9 cellular contexts compared by ENCODE assay signal in the genomic region with DNA sequence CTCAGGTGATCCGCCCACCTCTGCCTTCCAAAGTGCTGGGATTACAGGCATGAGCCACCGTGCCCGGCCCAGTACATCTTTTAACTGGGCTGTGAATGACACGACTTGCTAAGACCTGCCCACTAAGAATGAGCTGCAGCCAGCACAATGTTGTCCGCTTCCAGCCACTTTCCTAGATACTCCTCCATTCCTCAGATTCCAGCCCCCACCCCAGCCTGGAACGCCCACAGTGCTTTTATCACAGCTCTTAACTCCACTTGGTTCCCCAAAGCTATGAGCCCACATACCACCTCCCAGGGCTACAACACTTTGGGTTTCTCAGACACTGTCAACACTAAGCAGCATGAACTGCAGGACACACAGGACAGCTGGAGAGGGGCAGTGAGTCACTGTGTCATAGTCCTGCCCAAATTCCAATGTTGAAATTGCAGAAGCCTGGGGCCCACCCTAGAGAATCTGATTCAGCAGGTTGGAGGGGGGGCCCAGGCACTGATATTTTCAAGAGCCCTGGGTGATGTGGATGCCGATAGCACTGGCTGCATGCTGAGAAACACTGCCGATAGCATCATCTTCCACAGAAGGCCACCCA. TPM values are rescaled to one million over a fixed set of nuclear protein-coding genes. Genes with fewer than 3 reads are reported as not detected.
A peak's percentile ranks its signal among the peaks of the same experiment; 100 is the strongest.
DNase-seq lines count a peak whose midpoint lies in the region; ATAC-seq, FAIRE-seq and TF ChIP-seq lines count a peak whose summit lies in the region.
"Had no signal": no experiment of that assay in that cellular context is flagged by ENCODE, and none has a peak within 500 bp of the region (broad histone marks: within the 10 kb centered on the region; RNA-seq: fewer than 3 reads in every experiment).

No MANE protein-coding gene starts in this region.

- peak overlapping the region; percentile 74 for H3K4me3 ChIP-seq in DOHH2 (ENCODE audit: low read length)
- peak overlapping the region; percentile 45 for H3K4me3 ChIP-seq in LNCaP clone FGC (ENCODE audit: low read depth, low read length)
- H3K4me3 ChIP-seq in H1 (ENCODE audit: extremely low read depth in 1 of 4, insufficient read depth in 2 of 4, low read depth in 3 of 4, low read length in 4 of 4), result no peak overlapping the region
- H3K4me3 ChIP-seq in osteoblast (ENCODE audit: insufficient read depth, low read length), result no peak overlapping the region
- H3K4me3 ChIP-seq in uterus, result no peak overlapping the region

- no peak overlapping the region for H4K5ac ChIP-seq in H1 (ENCODE audit: insufficient read length, low read depth, low read length)

- H3K4me1 ChIP-seq in DOHH2 (ENCODE audit: control insufficient read depth, low read length), result peaks cover 81% of the 10 kb centered on the region
- peaks cover 4 to 26% (median 12%) of the 10 kb centered on the region in 4 experiments for H3K4me1 ChIP-seq in H1 (replicated peaks in 1 of 4; ENCODE audit: control insufficient read depth in 3 of 4, insufficient read depth in 4 of 4, low read length in 3 of 4)
- H3K4me1 ChIP-seq in osteoblast (ENCODE audit: insufficient read depth, low read length), result peaks cover 3% of the 10 kb centered on the region
- H3K4me1 ChIP-seq in uterus, result no peaks in the 10 kb centered on the region

- no peak overlapping the region; the same call in 1 of the 2 replicates for H3K18ac ChIP-seq in H1 (ENCODE audit: extremely low read depth, low read length)

- peaks cover 12% of the 10 kb centered on the region for H3F3A ChIP-seq in DOHH2 (ENCODE audit: control insufficient read depth, insufficient read depth)

- no peak for TF ChIP-seq EP300 in H1 (IDR thresholded peaks at IDR 0.05; ENCODE audit: borderline replicate concordance in 1 of 2, low read depth in 2 of 2, low read length in 2 of 2)

- CTCF ChIA-PET in H1 (lab: Charles Lee; ENCODE audit: partially characterized antibody), result interaction anchor here (1.0 to 9.1 kb wide), 6 partner anchors 10 to 480 kb away, joined by 3 to 139 read pairs (median 4); no protein-coding TSS in a partner anchor

- H3K36me3 ChIP-seq in DOHH2 (ENCODE audit: control insufficient read depth, low read length) (no peaks in the 10 kb centered on the region), H1 (ENCODE audit: control insufficient read depth in 2 of 4, insufficient read depth in 4 of 4, low read length in 3 of 4) (no peaks in the 10 kb centered on the region), osteoblast (ENCODE audit: insufficient read depth, low read length) (no peaks in the 10 kb centered on the region), uterus (no peaks in the 10 kb centered on the region)

- DNase-seq in LNCaP clone FGC (ENCODE audit: low read depth), result no peak
- DNase-seq in H1 (ENCODE audit: low read depth in 1 of 2, low spot score in 2 of 2), result no peak
- DNase-seq in osteoblast (ENCODE audit: insufficient read length, low spot score, missing footprints), result peak; percentile 75
- no peak for DNase-seq in NCI-H2227 (lab: John Stamatoyannopoulos, UW; ENCODE audit: unreplicated experiment)
- DNase-seq in uterus, result no peak
- DNase-seq in NCI-H524 treated with DMSO at 0.1 percent for 48 hours (lab: John Stamatoyannopoulos, UW), result no peak

- no peaks in the 10 kb centered on the region for H3K9me2 ChIP-seq in DOHH2 (replicated peaks; ENCODE audit: control insufficient read depth, low read length)

- H2BK12ac ChIP-seq in H1 (ENCODE audit: low read depth, low read length), result 0 out of 2 replicates have a peak overlapping the region, but pooled peaks have one; percentile 17

- 87% methylated on average over 8 of the region's 8 CpGs; no CpG with 5 or more reads in 1 of the 2 experiments for WGBS in H1 (ENCODE audit: extremely low coverage in 1 of 2, insufficient coverage in 1 of 2, insufficient read length in 1 of 2, insufficient replicate concordance in 2 of 2, low coverage in 1 of 2, low lambda C conversion rate in 2 of 2, missing lambda C conversion rate in 1 of 2), 2 experiments

- intact Hi-C loops in uterus (cut with DNase I; ENCODE audit: low total_unique reads), result no loop called here

- H3K4me2 ChIP-seq in DOHH2 (ENCODE audit: low read length) (peak overlapping the region; percentile 95), H1 (ENCODE audit: insufficient read depth in 1 of 2, low read depth in 2 of 2, low read length in 2 of 2) (no peak overlapping the region), osteoblast (ENCODE audit: insufficient read depth, low read length) (no peak overlapping the region)

- H3K9me3 ChIP-seq in DOHH2 (ENCODE audit: control insufficient read depth, insufficient read depth, low read length), result peaks cover 6% of the 10 kb centered on the region; the same call in 1 of the 2 replicates
- no peaks in the 10 kb centered on the region for H3K9me3 ChIP-seq in H1 (ENCODE audit: insufficient read depth in 2 of 2, low read depth in 1 of 2, low read length in 1 of 2)
- H3K9me3 ChIP-seq in osteoblast (ENCODE audit: low read depth, low read length), result no peaks in the 10 kb centered on the region
- no peaks in the 10 kb centered on the region for H3K9me3 ChIP-seq in uterus

- H2BK20ac ChIP-seq in H1 (ENCODE audit: low read length), result no peak overlapping the region

- H3K27ac ChIP-seq in DOHH2 (ENCODE audit: low read depth, low read length) (peak overlapping the region; percentile 90), H1 (ENCODE audit: low read depth, low read length) (no peak overlapping the region), osteoblast (ENCODE audit: low read depth, low read length) (no peak overlapping the region), uterus (no peak overlapping the region)

- H3K14ac ChIP-seq in H1 (ENCODE audit: insufficient read length), result no peak overlapping the region

- no peak overlapping the region for H3K23ac ChIP-seq in H1 (ENCODE audit: insufficient read length)

- H2BK120ac ChIP-seq in H1 (replicated peaks; ENCODE audit: low read depth, low read length), result no peak overlapping the region

- H4K20me1 ChIP-seq in DOHH2 (ENCODE audit: control insufficient read depth, insufficient read depth, low read depth, low read length), result no peaks in the 10 kb centered on the region
- no peaks in the 10 kb centered on the region for H4K20me1 ChIP-seq in H1 (replicated peaks in 1 of 2; ENCODE audit: control insufficient read depth in 1 of 2, insufficient read depth in 2 of 2, low read length in 2 of 2)
- no peaks in the 10 kb centered on the region for H4K20me1 ChIP-seq in osteoblast (ENCODE audit: insufficient read depth, low read length)

- H4K8ac ChIP-seq in H1 (ENCODE audit: extremely low read depth, insufficient read depth, low read length), result peak overlapping the region; percentile 60

- H2AFZ ChIP-seq in H1 (ENCODE audit: low read length) (no peak overlapping the region), osteoblast (ENCODE audit: low read length) (no peak overlapping the region)

- POLR2A ChIA-PET in H1 (lab: Charles Lee; ENCODE audit: partially characterized antibody), result interaction anchor here (0.9 to 1.4 kb wide), 5 partner anchors 8 to 129 kb away, joined by 3 to 4 read pairs (median 3); partner anchors contain the start of gene SDE2

- TF ChIP-seq POLR2A in H1 (IDR thresholded peaks at IDR 0.05; ENCODE audit: control extremely low read depth in 1 of 2, low read depth in 2 of 2, low read length in 2 of 2) (no peak), uterus (IDR thresholded peaks at IDR 0.05) (no peak)

- no peaks in the 10 kb centered on the region for H3K23me2 ChIP-seq in H1 (ENCODE audit: low read depth, low read length)

- FAIRE-seq in H1 (lab: Jason Lieb, UNC), result no peak

- H2AK5ac ChIP-seq in H1 (ENCODE audit: low read depth, low read length), result no peak overlapping the region

- no peak for ATAC-seq in GM18909 (IDR thresholded peaks at IDR 0.05; ENCODE audit: poor library complexity, unreplicated experiment)

- H3K27me3 ChIP-seq in DOHH2 (ENCODE audit: control insufficient read depth, low read length) (no peaks in the 10 kb centered on the region), H1 (replicated peaks in 1 of 4; ENCODE audit: control insufficient read depth in 3 of 4, extremely low read depth in 1 of 4, insufficient read depth in 3 of 4, low read length in 3 of 4) (no peaks in the 10 kb centered on the region; a peak in 1 of 7 replicates), osteoblast (ENCODE audit: insufficient read depth, low read length) (peaks cover 8% of the 10 kb centered on the region), uterus (no peaks in the 10 kb centered on the region)
- H3K27me3 ChIP-seq: dorsolateral prefrontal cortex had no signal

- no peak overlapping the region for H3K4ac ChIP-seq in H1 (replicated peaks; ENCODE audit: insufficient read length, low read depth, low read length)

- H2BK15ac ChIP-seq in H1 (ENCODE audit: low read length), result peak overlapping the region; percentile 72; the same call in 1 of the 2 replicates

- no peak for TF ChIP-seq CTCF in DOHH2 (IDR thresholded peaks at IDR 0.05; ENCODE audit: low read depth, low read length, poor library complexity, severe bottlenecking)
- no peak for TF ChIP-seq CTCF in LNCaP clone FGC (IDR thresholded peaks at IDR 0.05; ENCODE audit: control insufficient read depth, extremely low read depth, insufficient read depth)
- TF ChIP-seq CTCF in H1 (IDR thresholded peaks at IDR 0.05; ENCODE audit: control extremely low read depth in 1 of 3, insufficient read depth in 1 of 3, low read depth in 1 of 3, low read length in 3 of 3), result no peak
- no peak for TF ChIP-seq CTCF in osteoblast (IDR thresholded peaks at IDR 0.05; ENCODE audit: extremely low read depth, low read depth, low read length)
- no peak for TF ChIP-seq CTCF in uterus (IDR thresholded peaks at IDR 0.05)

- no peaks in the 10 kb centered on the region for H3K79me2 ChIP-seq in DOHH2 (ENCODE audit: control insufficient read depth, low read length)
- no peaks in the 10 kb centered on the region for H3K79me2 ChIP-seq in H1 (ENCODE audit: control insufficient read depth in 1 of 2, insufficient read depth in 2 of 2, low read length in 2 of 2)
- no peaks in the 10 kb centered on the region for H3K79me2 ChIP-seq in osteoblast (ENCODE audit: insufficient read depth, low read length)

- no peaks in the 10 kb centered on the region for H3K79me1 ChIP-seq in H1 (ENCODE audit: low read depth, low read length)

- H3K56ac ChIP-seq in H1 (replicated peaks; ENCODE audit: insufficient read length, low read depth, low read length), result no peak overlapping the region

- H3K9ac ChIP-seq in H1 (replicated peaks in 1 of 4; ENCODE audit: extremely low read depth in 1 of 4, low read depth in 3 of 4, low read length in 3 of 4), result no peak overlapping the region

- no peak for TF ChIP-seq RAD21 in H1 (IDR thresholded peaks at IDR 0.05 in 1 of 2, conservative IDR thresholded peaks at IDR 0.05 in 1 of 2; ENCODE audit: low read depth in 2 of 2, low read length in 2 of 2)

- H4K91ac ChIP-seq in H1 (replicated peaks; ENCODE audit: insufficient read length, low read length), result no peak overlapping the region

- H2BK5ac ChIP-seq in H1 (ENCODE audit: low read depth, low read length), result 0 out of 2 replicates have a peak overlapping the region, but pooled peaks have one; percentile 39

RNA-seq across cellular contexts. Expression of gene ACBD3, which starts 58.0 kb away (rescaled TPM):
- 28.2 and 29.4 TPM in 2 replicates for total RNA-seq in H1 (2021; fragmentation: NEBNext Ultra II Directional; extraction: Animal tissue kit (Norgen Biotek cat#: 25700))
- 4.1 and 8.4 TPM in 2 replicates for polyA plus RNA-seq in H1 (2011; rRNA removed)
- 13.3 TPM for polyA plus RNA-seq in H1 (2011; cell fraction: cytosol; rRNA removed)
- 3.3 TPM for polyA plus RNA-seq in H1 (2011; cell fraction: nucleus; rRNA removed)
- 13.0 to 20.7 TPM (median 14.7 TPM) in 4 replicates for polyA plus RNA-seq in H1 (2012, experiment 1 of 2)
- polyA plus RNA-seq in H1 (2012, experiment 2 of 2), result 8.4 TPM
- polyA plus RNA-seq in H1 (2013, experiment 1 of 2), result 14.7 TPM
- 14.5 TPM for polyA plus RNA-seq in H1 (2013, experiment 2 of 2)
- polyA minus RNA-seq in H1 (2011; rRNA and poly(A)+ RNA removed), result 14.5 and 17.4 TPM in 2 replicates
- 22.2 TPM for polyA minus RNA-seq in H1 (2011; cell fraction: cytosol; rRNA and poly(A)+ RNA removed)
- polyA minus RNA-seq in H1 (2011; cell fraction: nucleus; rRNA and poly(A)+ RNA removed), result 9.6 TPM
- total RNA-seq in osteoblast (76.9 and 80.3 TPM in 2 replicates), uterus (10 to 100 TPM; 33.5 to 95.8 (median 46.8) TPM)

Comparison
In these comparisons a context has a peak if more than half of its experiments do, and no peak if none do; other contexts are left out.
1. H3K4me3 ChIP-seq: peak in DOHH2 (single experiment) and LNCaP clone FGC (single experiment); none in H1 (0 of 4), osteoblast (single experiment) and uterus (0 of 2).